Comparison of ENCODE assay signal across 23 cellular contexts in the genomic region with DNA sequence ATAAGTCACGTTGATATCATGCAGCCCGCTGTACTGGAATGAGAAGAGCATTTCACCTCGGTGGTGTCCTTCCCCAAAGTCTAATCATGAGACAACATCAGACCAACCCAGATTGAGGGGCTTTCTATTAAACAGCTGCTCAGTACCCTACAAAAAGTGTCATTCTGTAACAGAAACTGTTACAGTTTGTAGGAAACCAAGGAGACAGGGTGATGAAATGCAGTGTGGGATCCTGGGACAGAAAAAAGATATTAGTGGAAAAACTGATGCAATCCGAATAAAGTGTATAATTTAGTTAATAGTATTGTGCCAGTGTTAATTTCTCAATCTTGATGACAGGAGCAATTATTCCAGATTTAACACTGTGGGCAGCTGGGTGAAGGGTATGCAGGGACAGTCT.
DNase-seq lines count a peak whose midpoint lies in the region; ATAC-seq and TF ChIP-seq lines count a peak whose summit lies in the region.
"Had no signal": no experiment of that assay in that cellular context is flagged by ENCODE, and none has a peak within 500 bp of the region (broad histone marks: within the 10 kb centered on the region; RNA-seq: fewer than 3 reads in every experiment).

No MANE protein-coding gene starts in this region.

- H3K36me3 ChIP-seq in rectal smooth muscle tissue (ENCODE audit: control insufficient read depth, insufficient read depth, low read length) (peaks cover 4% of the 10 kb centered on the region), uterus (no peaks in the 10 kb centered on the region)
- H3K36me3 ChIP-seq: breast epithelium had no signal

- intact Hi-C loops in uterus (cut with DNase I; ENCODE audit: low total_unique reads), result loop anchor here (5.0 kb wide), 1 partner anchor 191 kb away; no protein-coding TSS in a partner anchor

- H3K9ac ChIP-seq in rectal smooth muscle tissue (ENCODE audit: low read length), result no peak overlapping the region

- peaks cover 58% of the 10 kb centered on the region for H3K4me1 ChIP-seq in rectal smooth muscle tissue (ENCODE audit: control insufficient read depth, insufficient read depth, low read length)
- H3K4me1 ChIP-seq in uterus, result no peaks in the 10 kb centered on the region
- H3K4me1 ChIP-seq: breast epithelium had no signal

- peaks cover 15 to 52% of the 10 kb centered on the region in 2 donors for H3K36me3 Mint-ChIP-seq in activated T-cell treated with anti-CD3 and anti-CD28 coated beads, Interleukin-2, amount 50 U/mL, for 72 hours (ENCODE audit: insufficient read depth in 2 of 2)
- peaks cover 30% of the 10 kb centered on the region for H3K36me3 Mint-ChIP-seq in activated T-cell treated with anti-CD3 and anti-CD28 coated beads, Interleukin-2, amount 50 U/mL, for 4 hours (ENCODE audit: insufficient read depth)

- no peak for DNase-seq in activated T-cell treated with anti-CD3 and anti-CD28 coated beads, Interleukin-2, amount 50 U/mL, for 72 hours
- DNase-seq in activated T-cell treated with anti-CD3 and anti-CD28 coated beads, Interleukin-2, amount 50 U/mL, for 4 hours, result no peak
- DNase-seq in fibroblast of gingiva (ENCODE audit: low read depth) (peak; percentile 37), uterus (no peak), middle frontal gyrus (ENCODE audit: extremely low spot score, low spot score) (no peak), CD1c-positive myeloid dendritic cell (ENCODE audit: extremely low spot score) (no peak)
- DNase-seq: activated CD4-positive, alpha-beta T cell treated with anti-CD3 and anti-CD28 coated beads, Interleukin-2, amount 50 U/mL, for 1 hour; activated CD8-positive, alpha-beta memory T cell treated with anti-CD3 and anti-CD28 coated beads, Interleukin-2, amount 50 U/mL, for 4 hours; activated effector memory CD4-positive, alpha-beta T cell treated with Interleukin-2 at 50 U/mL for 16 hours; EL; H7; heart right ventricle; IMR-90; NCI-H1417; NCI-H510A treated with DMSO at 0.1 percent for 48 hours; PC-9; T-helper 1 cell had no signal

- H3K27ac ChIP-seq in rectal smooth muscle tissue (ENCODE audit: low read depth, low read length) (peak overlapping the region; percentile 86), uterus (peak overlapping the region; percentile 71 to 77)
- H3K27ac ChIP-seq: breast epithelium, PC-9, SJSA1, suprapubic skin had no signal

- H3K27ac Mint-ChIP-seq in activated T-cell treated with anti-CD3 and anti-CD28 coated beads, Interleukin-2, amount 50 U/mL, for 72 hours, result peak overlapping the region; percentile 84
- H3K27ac Mint-ChIP-seq: dendritic cell treated with granulocyte-macrophage colony-stimulating factor and Interleukin-4, amounts not matched to agents 40 ng/mL and 50 ng/mL, for 4 days had no signal

- H3K9me3 ChIP-seq in uterus, result no peaks in the 10 kb centered on the region
- H3K9me3 ChIP-seq: breast epithelium, heart right ventricle, SJSA1, suprapubic skin had no signal

- ATAC-seq in activated T-cell treated with anti-CD3 and anti-CD28 coated beads, Interleukin-2, amount 50 U/mL, for 72 hours (replicated peaks in 1 of 2), result no peak
- ATAC-seq in activated T-cell treated with anti-CD3 and anti-CD28 coated beads, Interleukin-2, amount 50 U/mL, for 4 hours, result no peak
- ATAC-seq in GM21619 (IDR thresholded peaks at IDR 0.05; ENCODE audit: unreplicated experiment), result no peak

- TF ChIP-seq CTCF in uterus (IDR thresholded peaks at IDR 0.05), result no peak

- no peaks in the 10 kb centered on the region for H3K27me3 ChIP-seq in rectal smooth muscle tissue (ENCODE audit: control insufficient read depth, insufficient read depth, low read length)
- H3K27me3 ChIP-seq in uterus, result no peaks in the 10 kb centered on the region
- H3K27me3 ChIP-seq: breast epithelium, heart right ventricle, SJSA1, suprapubic skin had no signal

- no peak for TF ChIP-seq POLR2A in uterus (IDR thresholded peaks at IDR 0.05)

- H3K4me3 ChIP-seq in rectal smooth muscle tissue (ENCODE audit: low read length), result no peak overlapping the region
- H3K4me3 ChIP-seq in uterus, result no peak overlapping the region
- H3K4me3 ChIP-seq: breast epithelium, heart right ventricle, PC-9, SJSA1, suprapubic skin had no signal

- peaks cover 69% of the 10 kb centered on the region for H3K4me1 Mint-ChIP-seq in activated T-cell treated with anti-CD3 and anti-CD28 coated beads, Interleukin-2, amount 50 U/mL, for 72 hours (ENCODE audit: low read depth)
- H3K4me1 Mint-ChIP-seq in activated T-cell treated with anti-CD3 and anti-CD28 coated beads, Interleukin-2, amount 50 U/mL, for 4 hours (ENCODE audit: low read depth), result peaks cover 47% of the 10 kb centered on the region

- no peaks in the 10 kb centered on the region for H3K9me3 Mint-ChIP-seq in activated T-cell treated with anti-CD3 and anti-CD28 coated beads, Interleukin-2, amount 50 U/mL, for 72 hours
- no peaks in the 10 kb centered on the region for H3K9me3 Mint-ChIP-seq in activated T-cell treated with anti-CD3 and anti-CD28 coated beads, Interleukin-2, amount 50 U/mL, for 4 hours
- H3K9me3 Mint-ChIP-seq: dendritic cell treated with granulocyte-macrophage colony-stimulating factor and Interleukin-4, amounts not matched to agents 40 ng/mL and 50 ng/mL, for 4 days had no signal

- H3K27me3 Mint-ChIP-seq in activated T-cell treated with anti-CD3 and anti-CD28 coated beads, Interleukin-2, amount 50 U/mL, for 72 hours (ENCODE audit: low read depth), result no peaks in the 10 kb centered on the region
- H3K27me3 Mint-ChIP-seq in activated T-cell treated with anti-CD3 and anti-CD28 coated beads, Interleukin-2, amount 50 U/mL, for 4 hours (ENCODE audit: low read depth), result no peaks in the 10 kb centered on the region
- H3K27me3 Mint-ChIP-seq: dendritic cell treated with granulocyte-macrophage colony-stimulating factor and Interleukin-4, amounts not matched to agents 40 ng/mL and 50 ng/mL, for 4 days had no signal

- H3K4me3 Mint-ChIP-seq in activated T-cell treated with anti-CD3 and anti-CD28 coated beads, Interleukin-2, amount 50 U/mL, for 72 hours, result no peak overlapping the region
- no peak overlapping the region for H3K4me3 Mint-ChIP-seq in activated T-cell treated with anti-CD3 and anti-CD28 coated beads, Interleukin-2, amount 50 U/mL, for 4 hours
- H3K4me3 Mint-ChIP-seq: dendritic cell treated with granulocyte-macrophage colony-stimulating factor and Interleukin-4, amounts not matched to agents 40 ng/mL and 50 ng/mL, for 4 days had no signal
